ENCODE assay signal across 2 cellular contexts in genomic region chr21:45554477-45555175, GRCh38.
TF ChIP-seq lines count a peak whose summit lies in the region.

No MANE protein-coding gene starts in this region.

TF ChIP-seq in GM23338, 12 proteins besides CTCF, POLR2A, EP300 and RAD21:
- TF ChIP-seq, protein P1, sequence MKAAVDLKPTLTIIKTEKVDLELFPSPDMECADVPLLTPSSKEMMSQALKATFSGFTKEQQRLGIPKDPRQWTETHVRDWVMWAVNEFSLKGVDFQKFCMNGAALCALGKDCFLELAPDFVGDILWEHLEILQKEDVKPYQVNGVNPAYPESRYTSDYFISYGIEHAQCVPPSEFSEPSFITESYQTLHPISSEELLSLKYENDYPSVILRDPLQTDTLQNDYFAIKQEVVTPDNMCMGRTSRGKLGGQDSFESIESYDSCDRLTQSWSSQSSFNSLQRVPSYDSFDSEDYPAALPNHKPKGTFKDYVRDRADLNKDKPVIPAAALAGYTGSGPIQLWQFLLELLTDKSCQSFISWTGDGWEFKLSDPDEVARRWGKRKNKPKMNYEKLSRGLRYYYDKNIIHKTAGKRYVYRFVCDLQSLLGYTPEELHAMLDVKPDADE (IDR thresholded peaks at IDR 0.05), result no peak
- TF ChIP-seq CREB1 (CRISPR knock-in tag; IDR thresholded peaks at IDR 0.05; ENCODE audit: low read depth) (no peak), NANOG (IDR thresholded peaks at IDR 0.05; ENCODE audit: borderline replicate concordance) (no peak), ZNF114 (CRISPR knock-in tag; IDR thresholded peaks at IDR 0.05) (no peak), EZH2 (IDR thresholded peaks at IDR 0.05; ENCODE audit: low read depth, unreplicated experiment) (no peak), STAT1 (IDR thresholded peaks at IDR 0.05; ENCODE audit: unreplicated experiment) (no peak), REST (IDR thresholded peaks at IDR 0.05; ENCODE audit: unreplicated experiment) (no peak), EZH2phosphoT487 (IDR thresholded peaks at IDR 0.05; ENCODE audit: unreplicated experiment) (no peak), POLR2AphosphoS5 (IDR thresholded peaks at IDR 0.05; ENCODE audit: low read depth) (no peak), ZNF331 (CRISPR knock-in tag; IDR thresholded peaks at IDR 0.05; ENCODE audit: low read depth) (no peak), JUNB (IDR thresholded peaks at IDR 0.05; ENCODE audit: unreplicated experiment) (no peak)
- TF ChIP-seq, protein P2, sequence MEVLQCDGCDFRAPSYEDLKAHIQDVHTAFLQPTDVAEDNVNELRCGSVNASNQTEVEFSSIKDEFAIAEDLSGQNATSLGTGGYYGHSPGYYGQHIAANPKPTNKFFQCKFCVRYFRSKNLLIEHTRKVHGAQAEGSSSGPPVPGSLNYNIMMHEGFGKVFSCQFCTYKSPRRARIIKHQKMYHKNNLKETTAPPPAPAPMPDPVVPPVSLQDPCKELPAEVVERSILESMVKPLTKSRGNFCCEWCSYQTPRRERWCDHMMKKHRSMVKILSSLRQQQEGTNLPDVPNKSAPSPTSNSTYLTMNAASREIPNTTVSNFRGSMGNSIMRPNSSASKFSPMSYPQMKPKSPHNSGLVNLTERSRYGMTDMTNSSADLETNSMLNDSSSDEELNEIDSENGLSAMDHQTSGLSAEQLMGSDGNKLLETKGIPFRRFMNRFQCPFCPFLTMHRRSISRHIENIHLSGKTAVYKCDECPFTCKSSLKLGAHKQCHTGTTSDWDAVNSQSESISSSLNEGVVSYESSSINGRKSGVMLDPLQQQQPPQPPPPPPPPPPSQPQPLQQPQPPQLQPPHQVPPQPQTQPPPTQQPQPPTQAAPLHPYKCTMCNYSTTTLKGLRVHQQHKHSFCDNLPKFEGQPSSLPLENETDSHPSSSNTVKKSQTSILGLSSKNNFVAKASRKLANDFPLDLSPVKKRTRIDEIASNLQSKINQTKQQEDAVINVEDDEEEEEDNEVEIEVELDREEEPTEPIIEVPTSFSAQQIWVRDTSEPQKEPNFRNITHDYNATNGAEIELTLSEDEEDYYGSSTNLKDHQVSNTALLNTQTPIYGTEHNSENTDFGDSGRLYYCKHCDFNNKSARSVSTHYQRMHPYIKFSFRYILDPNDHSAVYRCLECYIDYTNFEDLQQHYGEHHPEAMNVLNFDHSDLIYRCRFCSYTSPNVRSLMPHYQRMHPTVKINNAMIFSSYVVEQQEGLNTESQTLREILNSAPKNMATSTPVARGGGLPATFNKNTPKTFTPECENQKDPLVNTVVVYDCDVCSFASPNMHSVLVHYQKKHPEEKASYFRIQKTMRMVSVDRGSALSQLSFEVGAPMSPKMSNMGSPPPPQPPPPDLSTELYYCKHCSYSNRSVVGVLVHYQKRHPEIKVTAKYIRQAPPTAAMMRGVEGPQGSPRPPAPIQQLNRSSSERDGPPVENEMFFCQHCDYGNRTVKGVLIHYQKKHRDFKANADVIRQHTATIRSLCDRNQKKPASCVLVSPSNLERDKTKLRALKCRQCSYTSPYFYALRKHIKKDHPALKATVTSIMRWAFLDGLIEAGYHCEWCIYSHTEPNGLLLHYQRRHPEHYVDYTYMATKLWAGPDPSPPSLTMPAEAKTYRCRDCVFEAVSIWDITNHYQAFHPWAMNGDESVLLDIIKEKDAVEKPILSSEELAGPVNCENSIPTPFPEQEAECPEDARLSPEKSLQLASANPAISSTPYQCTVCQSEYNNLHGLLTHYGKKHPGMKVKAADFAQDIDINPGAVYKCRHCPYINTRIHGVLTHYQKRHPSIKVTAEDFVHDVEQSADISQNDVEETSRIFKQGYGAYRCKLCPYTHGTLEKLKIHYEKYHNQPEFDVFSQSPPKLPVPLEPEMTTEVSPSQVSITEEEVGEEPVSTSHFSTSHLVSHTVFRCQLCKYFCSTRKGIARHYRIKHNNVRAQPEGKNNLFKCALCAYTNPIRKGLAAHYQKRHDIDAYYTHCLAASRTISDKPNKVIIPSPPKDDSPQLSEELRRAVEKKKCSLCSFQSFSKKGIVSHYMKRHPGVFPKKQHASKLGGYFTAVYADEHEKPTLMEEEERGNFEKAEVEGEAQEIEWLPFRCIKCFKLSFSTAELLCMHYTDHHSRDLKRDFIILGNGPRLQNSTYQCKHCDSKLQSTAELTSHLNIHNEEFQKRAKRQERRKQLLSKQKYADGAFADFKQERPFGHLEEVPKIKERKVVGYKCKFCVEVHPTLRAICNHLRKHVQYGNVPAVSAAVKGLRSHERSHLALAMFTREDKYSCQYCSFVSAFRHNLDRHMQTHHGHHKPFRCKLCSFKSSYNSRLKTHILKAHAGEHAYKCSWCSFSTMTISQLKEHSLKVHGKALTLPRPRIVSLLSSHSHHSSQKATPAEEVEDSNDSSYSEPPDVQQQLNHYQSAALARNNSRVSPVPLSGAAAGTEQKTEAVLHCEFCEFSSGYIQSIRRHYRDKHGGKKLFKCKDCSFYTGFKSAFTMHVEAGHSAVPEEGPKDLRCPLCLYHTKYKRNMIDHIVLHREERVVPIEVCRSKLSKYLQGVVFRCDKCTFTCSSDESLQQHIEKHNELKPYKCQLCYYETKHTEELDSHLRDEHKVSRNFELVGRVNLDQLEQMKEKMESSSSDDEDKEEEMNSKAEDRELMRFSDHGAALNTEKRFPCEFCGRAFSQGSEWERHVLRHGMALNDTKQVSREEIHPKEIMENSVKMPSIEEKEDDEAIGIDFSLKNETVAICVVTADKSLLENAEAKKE (CRISPR knock-in tag; IDR thresholded peaks at IDR 0.05), result no peak

TF ChIP-seq in GM12878, 131 proteins besides CTCF, POLR2A, EP300 and RAD21 (continued from another document and continues in another):
- TF ChIP-seq USF1 (IDR thresholded peaks at IDR 0.05; ENCODE audit: borderline replicate concordance, extremely low read length, insufficient read depth, low read depth, low read length) (no peak), CREM (IDR thresholded peaks at IDR 0.05; ENCODE audit: low read depth) (0 out of 2 replicates have a peak, but pooled peaks have one; percentile 30), MEF2A (IDR thresholded peaks at IDR 0.05; ENCODE audit: insufficient read depth, low read depth, low read length) (0 out of 2 replicates have a peak, but pooled peaks have one; percentile 3), SMC3 (IDR thresholded peaks at IDR 0.05; ENCODE audit: borderline replicate concordance, low read length) (peak; percentile 53; the same call in 1 of the 2 replicates), BACH1 (IDR thresholded peaks at IDR 0.05; ENCODE audit: borderline replicate concordance) (peak; percentile 62), HCFC1 (IDR thresholded peaks at IDR 0.05; ENCODE audit: low read length) (no peak), TCF12 (IDR thresholded peaks at IDR 0.05; ENCODE audit: low read depth, low read length) (0 out of 2 replicates have a peak, but pooled peaks have one; percentile 9), ZBED1 (IDR thresholded peaks at IDR 0.05; ENCODE audit: borderline replicate concordance) (no peak), BRCA1 (IDR thresholded peaks at IDR 0.05; ENCODE audit: low read depth, low read length) (no peak), YBX1 (IDR thresholded peaks at IDR 0.05) (no peak), IKZF2 (IDR thresholded peaks at IDR 0.05) (peak; percentile 37 to 38; a peak in 2 of 4 replicates), CHD2 (IDR thresholded peaks at IDR 0.05; ENCODE audit: borderline replicate concordance, low read depth, low read length) (no peak), ZNF274 (IDR thresholded peaks at IDR 0.05; ENCODE audit: insufficient read depth, insufficient read length) (no peak), NBN (IDR thresholded peaks at IDR 0.05) (peak; percentile 67), POLR2AphosphoS2 (IDR thresholded peaks at IDR 0.05; ENCODE audit: low read depth, low read length) (0 out of 2 replicates have a peak, but pooled peaks have one; percentile 34), ZBTB40 (IDR thresholded peaks at IDR 0.05; ENCODE audit: borderline replicate concordance) (peak; percentile 46; the same call in 1 of the 2 replicates), RB1 (IDR thresholded peaks at IDR 0.05; ENCODE audit: borderline replicate concordance) (peak; percentile 92), YY1 (IDR thresholded peaks at IDR 0.05; ENCODE audit: low read depth, low read length) (peak; percentile 29; the same call in 1 of the 2 replicates), NKRF (conservative IDR thresholded peaks at IDR 0.05) (peak; percentile 46; the same call in 1 of the 2 replicates), IRF4 (IDR thresholded peaks at IDR 0.05; ENCODE audit: low read depth, low read length) (no peak), HDAC6 (IDR thresholded peaks at IDR 0.05; ENCODE audit: unreplicated experiment) (peak; percentile 48), JUNB (IDR thresholded peaks at IDR 0.05) (no peak), BHLHE40 (IDR thresholded peaks at IDR 0.05; ENCODE audit: borderline replicate concordance in 1 of 2, low read depth in 2 of 2, low read length in 1 of 2) (peak in 1 of 2 experiments; percentile 41; a peak in 1 of 4 replicates), BCL3 (IDR thresholded peaks at IDR 0.05; ENCODE audit: borderline replicate concordance, insufficient read depth, low read depth, low read length, poor library complexity, severe bottlenecking) (no peak), EGR1 (IDR thresholded peaks at IDR 0.05; ENCODE audit: borderline replicate concordance in 1 of 2, low read depth in 2 of 2, low read length in 2 of 2) (peak in 1 of 2 experiments; percentile 81; a peak in 2 of 3 replicates)
- TF ChIP-seq, protein P3, sequence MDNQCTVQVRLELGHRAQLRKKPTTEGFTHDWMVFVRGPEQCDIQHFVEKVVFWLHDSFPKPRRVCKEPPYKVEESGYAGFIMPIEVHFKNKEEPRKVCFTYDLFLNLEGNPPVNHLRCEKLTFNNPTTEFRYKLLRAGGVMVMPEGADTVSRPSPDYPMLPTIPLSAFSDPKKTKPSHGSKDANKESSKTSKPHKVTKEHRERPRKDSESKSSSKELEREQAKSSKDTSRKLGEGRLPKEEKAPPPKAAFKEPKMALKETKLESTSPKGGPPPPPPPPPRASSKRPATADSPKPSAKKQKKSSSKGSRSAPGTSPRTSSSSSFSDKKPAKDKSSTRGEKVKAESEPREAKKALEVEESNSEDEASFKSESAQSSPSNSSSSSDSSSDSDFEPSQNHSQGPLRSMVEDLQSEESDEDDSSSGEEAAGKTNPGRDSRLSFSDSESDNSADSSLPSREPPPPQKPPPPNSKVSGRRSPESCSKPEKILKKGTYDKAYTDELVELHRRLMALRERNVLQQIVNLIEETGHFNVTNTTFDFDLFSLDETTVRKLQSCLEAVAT (IDR thresholded peaks at IDR 0.05), result peak; percentile 53; the same call in 1 of the 2 replicates
- TF ChIP-seq, protein P4, sequence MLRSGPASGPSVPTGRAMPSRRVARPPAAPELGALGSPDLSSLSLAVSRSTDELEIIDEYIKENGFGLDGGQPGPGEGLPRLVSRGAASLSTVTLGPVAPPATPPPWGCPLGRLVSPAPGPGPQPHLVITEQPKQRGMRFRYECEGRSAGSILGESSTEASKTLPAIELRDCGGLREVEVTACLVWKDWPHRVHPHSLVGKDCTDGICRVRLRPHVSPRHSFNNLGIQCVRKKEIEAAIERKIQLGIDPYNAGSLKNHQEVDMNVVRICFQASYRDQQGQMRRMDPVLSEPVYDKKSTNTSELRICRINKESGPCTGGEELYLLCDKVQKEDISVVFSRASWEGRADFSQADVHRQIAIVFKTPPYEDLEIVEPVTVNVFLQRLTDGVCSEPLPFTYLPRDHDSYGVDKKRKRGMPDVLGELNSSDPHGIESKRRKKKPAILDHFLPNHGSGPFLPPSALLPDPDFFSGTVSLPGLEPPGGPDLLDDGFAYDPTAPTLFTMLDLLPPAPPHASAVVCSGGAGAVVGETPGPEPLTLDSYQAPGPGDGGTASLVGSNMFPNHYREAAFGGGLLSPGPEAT (IDR thresholded peaks at IDR 0.05; ENCODE audit: low read depth), result peak; percentile 66; the same call in 1 of the 2 replicates
